Comparison of ENCODE assay signal across 8 cellular contexts in the genomic region with DNA sequence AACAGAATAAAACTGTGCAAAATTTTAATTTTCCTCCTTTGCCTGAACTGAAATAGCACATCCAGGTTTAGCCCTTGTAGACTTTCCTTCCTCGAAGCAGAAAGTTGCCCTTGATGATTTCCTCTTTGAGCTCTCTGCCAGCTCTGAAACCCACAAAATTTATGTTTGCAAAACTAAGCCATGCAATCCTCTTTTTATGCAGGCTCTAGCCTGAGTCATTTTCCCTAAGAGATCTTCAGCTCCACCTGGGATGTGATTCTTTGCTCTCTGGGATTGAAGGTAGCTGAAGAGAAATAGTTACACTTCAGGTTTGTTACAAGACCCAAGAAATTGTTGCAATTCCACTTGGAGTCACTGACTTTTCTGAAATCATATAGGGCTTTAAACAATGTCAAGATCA. TPM values are rescaled to one million over a fixed set of nuclear protein-coding genes. Genes with fewer than 3 reads are reported as not detected.
DNase-seq lines count a peak whose midpoint lies in the region; ATAC-seq and TF ChIP-seq lines count a peak whose summit lies in the region.

No MANE protein-coding gene starts in this region.

- in situ Hi-C loops in mammary epithelial cell (cut with MboI; ENCODE audit: low sequenced_read_pairs in 2 of 2): loop anchor here in 1 of 2 donors (25.0 kb wide), 1 partner anchor 494 kb away; no protein-coding TSS in a partner anchor

- peaks cover 3% of the 10 kb centered on the region; the same call in 1 of the 2 replicates for H3K9me3 ChIP-seq in BLaER1
- H3K9me3 ChIP-seq in mammary epithelial cell (replicated peaks; ENCODE audit: insufficient read depth, low read length): no peaks in the 10 kb centered on the region

- intact Hi-C loops in mammary epithelial cell (cut with micrococcal nuclease): loop anchor here (5.0 kb wide), 1 partner anchor 184 kb away; no protein-coding TSS in a partner anchor
- intact Hi-C loops in natural killer cell (cut with micrococcal nuclease): no loop called here

- H3K36me3 Mint-ChIP-seq in natural killer cell: no peaks in the 10 kb centered on the region

- no peaks in the 10 kb centered on the region for H3K9me3 Mint-ChIP-seq in natural killer cell

- H2AFZ ChIP-seq in mammary epithelial cell (ENCODE audit: low read depth, low read length): no peak overlapping the region

- dilution Hi-C loops in mammary epithelial cell (cut with HindIII; ENCODE audit: low sequenced_read_pairs): loop anchor here (5.0 kb wide), 4 partner anchors 34 to 254 kb away; no protein-coding TSS in a partner anchor

- H3K36me3 ChIP-seq in BLaER1 (no peaks in the 10 kb centered on the region), mammary epithelial cell (ENCODE audit: insufficient read depth, low read length) (peaks cover 22% of the 10 kb centered on the region)

- H3K9ac ChIP-seq in BLaER1 (no peak overlapping the region), mammary epithelial cell (ENCODE audit: insufficient read depth, low read length) (peak overlapping the region; percentile 88)

- H3K4me3 Mint-ChIP-seq in natural killer cell: peak overlapping the region; percentile 81

- H4K20me1 ChIP-seq in BLaER1 (no peaks in the 10 kb centered on the region), mammary epithelial cell (ENCODE audit: insufficient read depth, low read length) (no peaks in the 10 kb centered on the region)

- DNase-seq in Kasumi-1 (lab: John Stamatoyannopoulos, UW) (peak; percentile 35 to 42), mammary epithelial cell (peak; percentile 69), natural killer cell (no peak), NCI-H2029 (lab: John Stamatoyannopoulos, UW) (no peak), DMS153 treated with DMSO at 0.1 percent for 48 hours (lab: John Stamatoyannopoulos, UW; ENCODE audit: unreplicated experiment) (no peak), NCI-H446 (lab: John Stamatoyannopoulos, UW) (no peak)
- DNase-seq in stimulated activated CD4-positive, alpha-beta T cell treated with anti-CD3 and anti-CD28 coated beads, Interleukin-4, amount 100 ng/mL, for 24 hours: no peak

- H3K4me1 Mint-ChIP-seq in natural killer cell: peaks cover 14 to 21% of the 10 kb centered on the region in 2 donors

- H3K27ac ChIP-seq in BLaER1 (no peak overlapping the region), mammary epithelial cell (ENCODE audit: insufficient read depth, low read depth, low read length) (peak overlapping the region; percentile 89)

- H3K4me1 ChIP-seq in BLaER1 (peaks cover 21% of the 10 kb centered on the region), mammary epithelial cell (ENCODE audit: insufficient read depth, low read length) (peaks cover 24% of the 10 kb centered on the region)

- WGBS in mammary epithelial cell (ENCODE audit: low coverage, missing lambda C conversion rate): 0% methylated on average over 1 of the region's 1 CpG

- peaks cover 62% of the 10 kb centered on the region for H3K79me2 ChIP-seq in mammary epithelial cell (ENCODE audit: insufficient read depth, low read length)

- H3K27me3 Mint-ChIP-seq in natural killer cell (ENCODE audit: low read depth in 2 of 2): peaks cover 40 to 75% of the 10 kb centered on the region in 2 donors

- no TSS peak for BruUV-seq in mammary epithelial cell (replicated peaks; lab: Mats Ljungman, UMichigan)

- H3K27ac Mint-ChIP-seq in natural killer cell: no peak overlapping the region

- TF ChIP-seq CTCF in mammary epithelial cell (conservative IDR thresholded peaks at IDR 0.05 in 1 of 2, IDR thresholded peaks at IDR 0.05 in 1 of 2; ENCODE audit: extremely low read depth in 1 of 2, insufficient read depth in 1 of 2, low read depth in 1 of 2, low read length in 2 of 2) (no peak), natural killer cell (IDR thresholded peaks at IDR 0.05) (no peak)

- no peak for ATAC-seq in natural killer cell

- H3K4me2 ChIP-seq in BLaER1 (peak overlapping the region; percentile 94), mammary epithelial cell (ENCODE audit: insufficient read depth, low read depth, low read length) (peak overlapping the region; percentile 86)

- CTCF ChIA-PET in mammary epithelial cell (lab: Charles Lee; ENCODE audit: low non-redundant PET): interaction anchor here (0.7 kb wide), 1 partner anchor 87 kb away, joined by 5 read pairs; no protein-coding TSS in a partner anchor

- H3K27me3 ChIP-seq in BLaER1: peaks cover 20% of the 10 kb centered on the region
- H3K27me3 ChIP-seq in mammary epithelial cell (ENCODE audit: insufficient read depth, low read length): no peaks in the 10 kb centered on the region

- no peak overlapping the region for H3K4me3 ChIP-seq in BLaER1
- peak overlapping the region; percentile 17 to 68 (median 63) for H3K4me3 ChIP-seq in mammary epithelial cell (replicated peaks in 1 of 3; ENCODE audit: insufficient read depth in 1 of 3, low read depth in 2 of 3, low read length in 3 of 3)

RNA-seq across cellular contexts. Expression of gene F3, which starts 1.4 kb away (rescaled TPM):
- 1,000 to 10,000 TPM in 1 of 2 donors, 100 to 1,000 TPM in 1; 994 to 1,649 TPM for total RNA-seq in mammary epithelial cell
- polyA plus RNA-seq in mammary epithelial cell: 703 TPM
- polyA minus RNA-seq in mammary epithelial cell: 2,245 TPM
- 1 to 10 TPM in 2 of 3 donors, not detected in 1; 1.9 to 2.5 TPM for total RNA-seq in natural killer cell

Comparison
In these comparisons a context has a peak if more than half of its experiments do, and no peak if none do; other contexts are left out.
1. DNase-seq: peak in Kasumi-1 (2 of 2) and mammary epithelial cell (single experiment); none in natural killer cell (single experiment), NCI-H2029 (single experiment), DMS153 treated with DMSO at 0.1 percent for 48 hours (single experiment), NCI-H446 (0 of 2) and stimulated activated CD4-positive, alpha-beta T cell treated with anti-CD3 and anti-CD28 coated beads, Interleukin-4, amount 100 ng/mL, for 24 hours (single experiment).
2. RNA of gene F3, which starts 1.4 kb away (total RNA-seq): 994 to 1,649 TPM in mammary epithelial cell; 1.9 to 2.5 TPM in natural killer cell; every median in the first group is over 100 times any median in the second.